Comparison of ENCODE assay signal across 9 cellular contexts in the genomic region with DNA sequence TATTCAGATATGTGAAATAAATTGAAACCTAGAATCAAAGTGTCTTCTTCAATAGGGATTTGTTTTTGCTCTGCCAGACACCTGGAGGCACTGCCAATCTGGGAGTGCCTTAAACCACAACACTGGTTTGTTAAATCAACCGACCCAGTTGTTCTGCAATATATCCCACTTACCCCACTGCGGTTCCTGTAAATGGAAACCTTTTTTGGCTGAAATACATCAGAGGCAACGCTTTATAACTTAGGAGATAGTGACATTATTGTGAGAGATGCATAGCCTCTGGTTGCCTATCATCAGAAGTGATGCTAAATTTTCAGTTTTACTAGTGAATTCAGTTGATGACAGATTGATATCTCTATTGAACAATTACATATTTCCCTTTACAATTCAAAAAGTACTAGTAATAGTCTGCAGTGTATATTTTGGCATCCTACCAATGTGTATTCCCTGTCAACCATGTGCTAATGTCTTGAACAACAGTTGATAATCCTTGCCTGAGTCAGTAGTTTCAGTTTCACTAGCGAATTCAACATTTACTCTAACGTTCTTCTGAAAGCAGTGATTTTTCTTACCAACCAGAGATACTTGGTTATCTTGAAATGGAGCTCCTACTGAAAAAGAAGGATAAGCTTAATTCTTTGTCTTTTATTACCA. TPM values are rescaled to one million over a fixed set of nuclear protein-coding genes. Genes with fewer than 3 reads are reported as not detected.
DNase-seq lines count a peak whose midpoint lies in the region; ATAC-seq and TF ChIP-seq lines count a peak whose summit lies in the region.
"Had no signal": no experiment of that assay in that cellular context is flagged by ENCODE, and none has a peak within 500 bp of the region (broad histone marks: within the 10 kb centered on the region; RNA-seq: fewer than 3 reads in every experiment).

No MANE protein-coding gene starts in this region.

- no peak for TF ChIP-seq POLR2A in Peyer's patch (IDR thresholded peaks at IDR 0.05)

- ATAC-seq in GM21717 (IDR thresholded peaks at IDR 0.05; ENCODE audit: unreplicated experiment) = no peak

- H3K36me3 ChIP-seq in Peyer's patch = no peaks in the 10 kb centered on the region

- H3K4me1 ChIP-seq in Peyer's patch = peaks cover 0 to 5% (median 0%) of the 10 kb centered on the region in 4 donors

- DNase-seq in DMS79 treated with DMSO at 0.1 percent for 48 hours (lab: John Stamatoyannopoulos, UW) = peak; percentile 62
- no peak for DNase-seq in DMS79 (lab: John Stamatoyannopoulos, UW)
- DNase-seq in Peyer's patch = no peak
- DNase-seq in epithelial cell of esophagus (ENCODE audit: low read depth) = peak; percentile 77
- peak; percentile 46 for DNase-seq in renal cortical epithelial cell (ENCODE audit: low read depth)
- DNase-seq in CD1c-positive myeloid dendritic cell (ENCODE audit: extremely low spot score) = no peak
- DNase-seq in inferior parietal cortex (ENCODE audit: extremely low spot score) = no peak

- H3K4me3 ChIP-seq in Peyer's patch (peak overlapping the region in 2 of 4 donors; percentile 1 to 18), epithelial cell of esophagus (ENCODE audit: low read length) (peak overlapping the region; percentile 8)

- H3K27me3 ChIP-seq in Peyer's patch = no peaks in the 10 kb centered on the region

- no peak for TF ChIP-seq CTCF in Peyer's patch (IDR thresholded peaks at IDR 0.05)
- no peak for TF ChIP-seq CTCF in epithelial cell of esophagus (IDR thresholded peaks at IDR 0.05; ENCODE audit: insufficient read depth, low read depth, low read length, missing control alignments)

- H3K27ac ChIP-seq in Peyer's patch = peak overlapping the region in 3 of 4 donors; percentile 2 to 60 (median 19)
- H3K27ac ChIP-seq: C4-2B had no signal

- H3K9me3 ChIP-seq in Peyer's patch = no peaks in the 10 kb centered on the region

RNA-seq across cellular contexts. Expression of a gene that starts 30.5 kb away (rescaled TPM):
- total RNA-seq in Peyer's patch (100 to 1,000 TPM in 1 of 4 donors, 10 to 100 TPM in 3; 87.6 to 137 (median 91.9) TPM), renal cortical epithelial cell (88.0 and 96.9 TPM in 2 replicates)

Comparison
In these comparisons a context has a peak if more than half of its experiments do, and no peak if none do; other contexts are left out.
1. DNase-seq: peak in DMS79 treated with DMSO at 0.1 percent for 48 hours (single experiment), epithelial cell of esophagus (single experiment) and renal cortical epithelial cell (single experiment); none in DMS79 (single experiment), Peyer's patch (0 of 3), CD1c-positive myeloid dendritic cell (single experiment) and inferior parietal cortex (single experiment).